Comparison of ENCODE assay signal across 1 cellular context in the genomic region with DNA sequence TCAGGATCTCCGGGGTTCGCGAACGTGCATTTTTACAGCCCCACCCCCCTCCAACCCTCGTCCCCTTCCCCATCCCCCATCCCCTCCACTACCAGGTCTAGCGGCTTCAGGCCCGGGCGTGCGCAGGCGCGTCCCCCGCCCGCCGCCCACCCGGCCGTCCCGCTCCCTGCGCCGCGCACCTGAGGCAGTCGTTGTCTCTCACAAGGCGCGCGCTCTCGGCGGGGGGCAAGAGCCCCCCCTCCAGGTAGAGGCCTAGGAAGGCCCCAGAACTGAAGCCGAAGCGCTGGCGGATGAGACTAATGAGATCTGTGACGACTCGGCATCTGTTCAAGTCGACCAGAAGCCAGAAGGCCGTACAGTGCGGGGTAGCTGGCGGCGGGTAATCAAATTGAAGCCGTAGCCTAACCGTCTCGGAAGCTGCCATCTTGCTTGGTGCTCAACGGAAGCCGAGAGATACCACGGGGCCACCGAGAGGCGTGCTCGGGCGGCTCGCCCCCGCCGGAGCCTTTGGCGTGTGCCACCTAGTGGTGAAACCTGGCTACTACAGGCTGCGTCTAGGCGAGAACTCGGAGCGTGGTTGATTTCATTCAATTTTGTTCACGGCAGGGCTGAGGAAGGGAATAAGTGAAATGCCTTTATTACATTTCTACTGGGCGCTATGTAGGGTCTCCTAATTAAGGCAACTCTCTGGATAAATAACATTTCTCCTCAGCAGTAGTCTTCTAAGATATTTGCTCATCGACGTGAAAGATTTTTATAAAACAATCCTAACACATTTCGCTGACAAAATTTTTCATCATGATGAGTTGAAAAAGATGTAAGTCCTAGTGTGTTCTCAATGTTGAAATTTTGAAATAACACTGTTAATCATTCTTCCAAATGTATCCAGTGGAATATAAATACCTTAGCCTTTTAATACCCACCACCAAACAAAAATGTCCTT.
TF ChIP-seq lines count a peak whose summit lies in the region.

A gene with protein sequence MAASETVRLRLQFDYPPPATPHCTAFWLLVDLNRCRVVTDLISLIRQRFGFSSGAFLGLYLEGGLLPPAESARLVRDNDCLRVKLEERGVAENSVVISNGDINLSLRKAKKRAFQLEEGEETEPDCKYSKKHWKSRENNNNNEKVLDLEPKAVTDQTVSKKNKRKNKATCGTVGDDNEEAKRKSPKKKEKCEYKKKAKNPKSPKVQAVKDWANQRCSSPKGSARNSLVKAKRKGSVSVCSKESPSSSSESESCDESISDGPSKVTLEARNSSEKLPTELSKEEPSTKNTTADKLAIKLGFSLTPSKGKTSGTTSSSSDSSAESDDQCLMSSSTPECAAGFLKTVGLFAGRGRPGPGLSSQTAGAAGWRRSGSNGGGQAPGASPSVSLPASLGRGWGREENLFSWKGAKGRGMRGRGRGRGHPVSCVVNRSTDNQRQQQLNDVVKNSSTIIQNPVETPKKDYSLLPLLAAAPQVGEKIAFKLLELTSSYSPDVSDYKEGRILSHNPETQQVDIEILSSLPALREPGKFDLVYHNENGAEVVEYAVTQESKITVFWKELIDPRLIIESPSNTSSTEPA (minus strand): TSS at position 455 of the 943 bp plus-strand sequence. CDS start 31 bp downstream, at position 424.

TF ChIP-seq in K562, 482 proteins besides CTCF, POLR2A, EP300 and RAD21 (continued from another document):
- peak; percentile 61; the same call in 1 of the 2 replicates for TF ChIP-seq KAT7 (CRISPR knock-in tag; IDR thresholded peaks at IDR 0.05; ENCODE audit: borderline replicate concordance)
- TF ChIP-seq JUND (IDR thresholded peaks at IDR 0.05; ENCODE audit: borderline replicate concordance, low read depth, low read length) = peak; percentile 51; the same call in 1 of the 2 replicates
- TF ChIP-seq JUND (tag; IDR thresholded peaks at IDR 0.05; ENCODE audit: borderline replicate concordance, low read depth, low read length) = peak; percentile 40; the same call in 1 of the 3 replicates
- TF ChIP-seq, protein P1, sequence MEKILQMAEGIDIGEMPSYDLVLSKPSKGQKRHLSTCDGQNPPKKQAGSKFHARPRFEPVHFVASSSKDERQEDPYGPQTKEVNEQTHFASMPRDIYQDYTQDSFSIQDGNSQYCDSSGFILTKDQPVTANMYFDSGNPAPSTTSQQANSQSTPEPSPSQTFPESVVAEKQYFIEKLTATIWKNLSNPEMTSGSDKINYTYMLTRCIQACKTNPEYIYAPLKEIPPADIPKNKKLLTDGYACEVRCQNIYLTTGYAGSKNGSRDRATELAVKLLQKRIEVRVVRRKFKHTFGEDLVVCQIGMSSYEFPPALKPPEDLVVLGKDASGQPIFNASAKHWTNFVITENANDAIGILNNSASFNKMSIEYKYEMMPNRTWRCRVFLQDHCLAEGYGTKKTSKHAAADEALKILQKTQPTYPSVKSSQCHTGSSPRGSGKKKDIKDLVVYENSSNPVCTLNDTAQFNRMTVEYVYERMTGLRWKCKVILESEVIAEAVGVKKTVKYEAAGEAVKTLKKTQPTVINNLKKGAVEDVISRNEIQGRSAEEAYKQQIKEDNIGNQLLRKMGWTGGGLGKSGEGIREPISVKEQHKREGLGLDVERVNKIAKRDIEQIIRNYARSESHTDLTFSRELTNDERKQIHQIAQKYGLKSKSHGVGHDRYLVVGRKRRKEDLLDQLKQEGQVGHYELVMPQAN (IDR thresholded peaks at IDR 0.05; ENCODE audit: borderline replicate concordance) = peak; percentile 52; the same call in 1 of the 2 replicates
- TF ChIP-seq NBN (IDR thresholded peaks at IDR 0.05; ENCODE audit: low read depth) = peak; percentile 77
- no peak for TF ChIP-seq ZNF551 (CRISPR knock-in tag; IDR thresholded peaks at IDR 0.05)
- TF ChIP-seq PHB (CRISPR knock-in tag; IDR thresholded peaks at IDR 0.05) = no peak
- peak; percentile 36 for TF ChIP-seq HNRNPLL (IDR thresholded peaks at IDR 0.05; ENCODE audit: low read depth, low read length, poor library complexity, severe bottlenecking)
- TF ChIP-seq, protein P2, sequence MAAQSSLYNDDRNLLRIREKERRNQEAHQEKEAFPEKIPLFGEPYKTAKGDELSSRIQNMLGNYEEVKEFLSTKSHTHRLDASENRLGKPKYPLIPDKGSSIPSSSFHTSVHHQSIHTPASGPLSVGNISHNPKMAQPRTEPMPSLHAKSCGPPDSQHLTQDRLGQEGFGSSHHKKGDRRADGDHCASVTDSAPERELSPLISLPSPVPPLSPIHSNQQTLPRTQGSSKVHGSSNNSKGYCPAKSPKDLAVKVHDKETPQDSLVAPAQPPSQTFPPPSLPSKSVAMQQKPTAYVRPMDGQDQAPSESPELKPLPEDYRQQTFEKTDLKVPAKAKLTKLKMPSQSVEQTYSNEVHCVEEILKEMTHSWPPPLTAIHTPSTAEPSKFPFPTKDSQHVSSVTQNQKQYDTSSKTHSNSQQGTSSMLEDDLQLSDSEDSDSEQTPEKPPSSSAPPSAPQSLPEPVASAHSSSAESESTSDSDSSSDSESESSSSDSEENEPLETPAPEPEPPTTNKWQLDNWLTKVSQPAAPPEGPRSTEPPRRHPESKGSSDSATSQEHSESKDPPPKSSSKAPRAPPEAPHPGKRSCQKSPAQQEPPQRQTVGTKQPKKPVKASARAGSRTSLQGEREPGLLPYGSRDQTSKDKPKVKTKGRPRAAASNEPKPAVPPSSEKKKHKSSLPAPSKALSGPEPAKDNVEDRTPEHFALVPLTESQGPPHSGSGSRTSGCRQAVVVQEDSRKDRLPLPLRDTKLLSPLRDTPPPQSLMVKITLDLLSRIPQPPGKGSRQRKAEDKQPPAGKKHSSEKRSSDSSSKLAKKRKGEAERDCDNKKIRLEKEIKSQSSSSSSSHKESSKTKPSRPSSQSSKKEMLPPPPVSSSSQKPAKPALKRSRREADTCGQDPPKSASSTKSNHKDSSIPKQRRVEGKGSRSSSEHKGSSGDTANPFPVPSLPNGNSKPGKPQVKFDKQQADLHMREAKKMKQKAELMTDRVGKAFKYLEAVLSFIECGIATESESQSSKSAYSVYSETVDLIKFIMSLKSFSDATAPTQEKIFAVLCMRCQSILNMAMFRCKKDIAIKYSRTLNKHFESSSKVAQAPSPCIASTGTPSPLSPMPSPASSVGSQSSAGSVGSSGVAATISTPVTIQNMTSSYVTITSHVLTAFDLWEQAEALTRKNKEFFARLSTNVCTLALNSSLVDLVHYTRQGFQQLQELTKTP (IDR thresholded peaks at IDR 0.05; ENCODE audit: low read depth in 1 of 2, partially characterized antibody in 2 of 2) = peak in 1 of 2 experiments; percentile 46
- peak; percentile 26; the same call in 1 of the 2 replicates for TF ChIP-seq NCOR1 (IDR thresholded peaks at IDR 0.05)
- peak; percentile 74; the same call in 1 of the 2 replicates for TF ChIP-seq RB1 (IDR thresholded peaks at IDR 0.05; ENCODE audit: low read depth)
- 0 out of 4 replicates have a peak, but pooled peaks of 1 of the 2 experiments have one; percentile 46 for TF ChIP-seq TEAD1 (CRISPR knock-in tag; IDR thresholded peaks at IDR 0.05)
- peak; percentile 96 for TF ChIP-seq PHF8 (IDR thresholded peaks at IDR 0.05; ENCODE audit: borderline replicate concordance, low read length)
- TF ChIP-seq, protein P3, sequence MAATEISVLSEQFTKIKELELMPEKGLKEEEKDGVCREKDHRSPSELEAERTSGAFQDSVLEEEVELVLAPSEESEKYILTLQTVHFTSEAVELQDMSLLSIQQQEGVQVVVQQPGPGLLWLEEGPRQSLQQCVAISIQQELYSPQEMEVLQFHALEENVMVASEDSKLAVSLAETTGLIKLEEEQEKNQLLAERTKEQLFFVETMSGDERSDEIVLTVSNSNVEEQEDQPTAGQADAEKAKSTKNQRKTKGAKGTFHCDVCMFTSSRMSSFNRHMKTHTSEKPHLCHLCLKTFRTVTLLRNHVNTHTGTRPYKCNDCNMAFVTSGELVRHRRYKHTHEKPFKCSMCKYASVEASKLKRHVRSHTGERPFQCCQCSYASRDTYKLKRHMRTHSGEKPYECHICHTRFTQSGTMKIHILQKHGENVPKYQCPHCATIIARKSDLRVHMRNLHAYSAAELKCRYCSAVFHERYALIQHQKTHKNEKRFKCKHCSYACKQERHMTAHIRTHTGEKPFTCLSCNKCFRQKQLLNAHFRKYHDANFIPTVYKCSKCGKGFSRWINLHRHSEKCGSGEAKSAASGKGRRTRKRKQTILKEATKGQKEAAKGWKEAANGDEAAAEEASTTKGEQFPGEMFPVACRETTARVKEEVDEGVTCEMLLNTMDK (IDR thresholded peaks at IDR 0.05; ENCODE audit: borderline replicate concordance, insufficient read depth, low read depth, low read length, poor library complexity, severe bottlenecking) = peak; percentile 70
- TF ChIP-seq NFRKB (IDR thresholded peaks at IDR 0.05; ENCODE audit: low read depth) = peak; percentile 94
- TF ChIP-seq TAF9B (IDR thresholded peaks at IDR 0.05; ENCODE audit: partially characterized antibody) = peak; percentile 87
- TF ChIP-seq ETV1 (tag; conservative IDR thresholded peaks at IDR 0.05; ENCODE audit: low read depth) = peak; percentile 73
- TF ChIP-seq NUFIP1 (IDR thresholded peaks at IDR 0.05; ENCODE audit: partially characterized antibody) = no peak
- peak; percentile 78 for TF ChIP-seq SMAD4 (CRISPR knock-in tag; conservative IDR thresholded peaks at IDR 0.05)
- no peak for TF ChIP-seq TAL1 (IDR thresholded peaks at IDR 0.05)
- no peak for TF ChIP-seq BMI1 (IDR thresholded peaks at IDR 0.05; ENCODE audit: low read length)
- peak; percentile 85 for TF ChIP-seq L3MBTL2 (IDR thresholded peaks at IDR 0.05)
- TF ChIP-seq CBX1 (IDR thresholded peaks at IDR 0.05; ENCODE audit: low read depth) = no peak
- peak; percentile 21 for TF ChIP-seq SP2 (IDR thresholded peaks at IDR 0.05; ENCODE audit: extremely low read depth, low read depth, low read length, poor library complexity, severe bottlenecking)
- no peak for TF ChIP-seq RBM17 (IDR thresholded peaks at IDR 0.05; ENCODE audit: borderline replicate concordance, low read depth, low read length)
- no peak for TF ChIP-seq ZNF696 (CRISPR knock-in tag; conservative IDR thresholded peaks at IDR 0.05)
- TF ChIP-seq, protein P4, sequence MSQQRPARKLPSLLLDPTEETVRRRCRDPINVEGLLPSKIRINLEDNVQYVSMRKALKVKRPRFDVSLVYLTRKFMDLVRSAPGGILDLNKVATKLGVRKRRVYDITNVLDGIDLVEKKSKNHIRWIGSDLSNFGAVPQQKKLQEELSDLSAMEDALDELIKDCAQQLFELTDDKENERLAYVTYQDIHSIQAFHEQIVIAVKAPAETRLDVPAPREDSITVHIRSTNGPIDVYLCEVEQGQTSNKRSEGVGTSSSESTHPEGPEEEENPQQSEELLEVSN (IDR thresholded peaks at IDR 0.05; ENCODE audit: borderline replicate concordance in 1 of 2, extremely low read depth in 1 of 2, insufficient read depth in 1 of 2, insufficient read length in 1 of 2, low read depth in 1 of 2, low read length in 1 of 2, poor library complexity in 1 of 2, severe bottlenecking in 1 of 2) = peak in 1 of 2 experiments; percentile 66
- peak; percentile 49; the same call in 1 of the 2 replicates for TF ChIP-seq CREM (IDR thresholded peaks at IDR 0.05; ENCODE audit: low read depth)
- peak; percentile 53; the same call in 1 of the 2 replicates for TF ChIP-seq SP1 (CRISPR knock-in tag; IDR thresholded peaks at IDR 0.05)
- TF ChIP-seq TRIM24 (IDR thresholded peaks at IDR 0.05) = no peak; a peak in 2 of 4 replicates
- no peak for TF ChIP-seq ERF (CRISPR knock-in tag; IDR thresholded peaks at IDR 0.05)
- TF ChIP-seq MYNN (IDR thresholded peaks at IDR 0.05) = no peak
- TF ChIP-seq MYNN (CRISPR knock-in tag; IDR thresholded peaks at IDR 0.05) = no peak
- TF ChIP-seq FOXM1 (IDR thresholded peaks at IDR 0.05; ENCODE audit: low read depth) = peak; percentile 48; the same call in 1 of the 2 replicates
- TF ChIP-seq FOXM1 (CRISPR knock-in tag; IDR thresholded peaks at IDR 0.05; ENCODE audit: low read depth) = no peak
TF ChIP-seq in K562: peak in this region for 123.
